ENCODE assay signal across 21 cellular contexts in the genomic region with DNA sequence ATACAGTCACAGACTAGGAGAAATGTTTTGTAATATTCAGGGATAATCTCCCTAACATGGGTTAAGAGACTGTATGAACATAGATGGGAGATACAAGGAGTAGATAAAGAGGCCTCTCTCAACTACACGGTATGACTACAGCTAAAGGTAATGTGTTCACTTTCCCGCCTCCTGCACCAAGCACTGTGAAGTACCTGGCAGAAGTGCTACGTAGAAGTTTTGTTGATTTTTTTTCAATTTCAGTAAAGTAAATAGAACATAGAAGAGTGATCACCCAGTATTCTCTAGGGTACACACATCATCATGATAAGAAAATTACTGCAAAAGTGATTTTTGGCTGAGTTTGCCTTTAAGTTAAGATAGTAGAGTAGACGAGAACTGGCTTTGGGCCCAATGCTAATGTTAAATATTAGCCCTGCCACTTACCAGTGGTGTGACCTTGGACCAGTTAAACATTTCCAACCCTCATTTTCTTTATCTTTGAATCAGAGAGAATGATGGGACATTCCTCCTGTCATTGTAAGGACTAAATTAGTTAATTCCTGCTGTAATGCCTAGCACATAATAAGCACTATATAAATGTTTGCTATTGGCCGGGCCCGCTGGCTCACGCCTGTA.
A peak's percentile ranks its signal among the peaks of the same experiment; 100 is the strongest.
DNase-seq lines count a peak whose midpoint lies in the region; ATAC-seq, FAIRE-seq and TF ChIP-seq lines count a peak whose summit lies in the region.
"Had no signal": no experiment of that assay in that cellular context is flagged by ENCODE, and none has a peak within 500 bp of the region (broad histone marks: within the 10 kb centered on the region; RNA-seq: fewer than 3 reads in every experiment).

No MANE protein-coding gene starts in this region.

- TF ChIP-seq EP300 in stomach (IDR thresholded peaks at IDR 0.05) = no peak

- H3K36me3 ChIP-seq in right lobe of liver (no peaks in the 10 kb centered on the region), stomach (no peaks in the 10 kb centered on the region), WERI-Rb-1 (no peaks in the 10 kb centered on the region)
- H3K36me3 ChIP-seq: BLaER1 treated with 17β-estradiol and CSF1 and Interleukin-3, amounts not matched to agents 10 nM and 100 nM; MG63 had no signal

- TF ChIP-seq POLR2A in right lobe of liver (IDR thresholded peaks at IDR 0.05) (no peak), stomach (IDR thresholded peaks at IDR 0.05) (no peak)

- H3K9me3 ChIP-seq in right lobe of liver = no peaks in the 10 kb centered on the region
- no peaks in the 10 kb centered on the region for H3K9me3 ChIP-seq in stomach
- no peaks in the 10 kb centered on the region for H3K9me3 ChIP-seq in WERI-Rb-1 (ENCODE audit: severe bottlenecking)
- H3K9me3 ChIP-seq: BLaER1 treated with 17β-estradiol and CSF1 and Interleukin-3, amounts not matched to agents 10 nM and 100 nM; MG63 had no signal

- DNase-seq in RCC 7860 (ENCODE audit: low spot score) = no peak
- peak; percentile 37 for DNase-seq in kidney glomerular epithelial cell (lab: John Stamatoyannopoulos, UW)
- peak in 1 of 3 donors; percentile 59 for DNase-seq in right lobe of liver
- peak; percentile 28 for DNase-seq in stomach
- DNase-seq in WERI-Rb-1 = no peak
- DNase-seq in NCI-H524 treated with DMSO at 0.1 percent for 48 hours (lab: John Stamatoyannopoulos, UW) = no peak
- DNase-seq in NCI-H774 (lab: John Stamatoyannopoulos, UW) = no peak
- DNase-seq: CD8-positive, alpha-beta T cell; HFFc6; IMR-90; Karpas-422; MG63; NCI-H1048; NCI-H1436; NCI-H2029 treated with DMSO at 0.1 percent for 48 hours; NCI-H446 treated with DMSO at 0.1 percent for 48 hours; NCI-H82; RPMI8226 had no signal

- TF ChIP-seq CTCF in right lobe of liver (IDR thresholded peaks at IDR 0.05) (no peak), stomach (IDR thresholded peaks at IDR 0.05) (no peak), WERI-Rb-1 (IDR thresholded peaks at IDR 0.05; ENCODE audit: low read depth, low read length) (no peak)

- H3K27ac ChIP-seq in right lobe of liver = no peak overlapping the region
- H3K27ac ChIP-seq in stomach = no peak overlapping the region
- no peak overlapping the region for H3K27ac ChIP-seq in WERI-Rb-1
- H3K27ac ChIP-seq: BLaER1 treated with 17β-estradiol and CSF1 and Interleukin-3, amounts not matched to agents 10 nM and 100 nM had no signal

- intact Hi-C loops in right lobe of liver (cut with DNase I) = no loop called here
- intact Hi-C loops in stomach (cut with DNase I; ENCODE audit: low total_unique reads) = no loop called here

- peak; percentile 83 to 97 (median 89) for ATAC-seq in right lobe of liver
- ATAC-seq: CD8-positive, alpha-beta T cell had no signal

- H3K27me3 ChIP-seq in right lobe of liver (no peaks in the 10 kb centered on the region), stomach (no peaks in the 10 kb centered on the region), WERI-Rb-1 (ENCODE audit: insufficient read depth, low read depth, severe bottlenecking) (no peaks in the 10 kb centered on the region)
- H3K27me3 ChIP-seq: BLaER1 treated with 17β-estradiol and CSF1 and Interleukin-3, amounts not matched to agents 10 nM and 100 nM had no signal

- H3K4me1 ChIP-seq in right lobe of liver (peaks cover 0 to 4% (median 0%) of the 10 kb centered on the region in 4 donors), stomach (peaks cover 0 to 11% (median 0%) of the 10 kb centered on the region in 4 donors)
- H3K4me1 ChIP-seq: BLaER1 treated with 17β-estradiol and CSF1 and Interleukin-3, amounts not matched to agents 10 nM and 100 nM had no signal

- FAIRE-seq in RCC 7860 (lab: Jason Lieb, UNC) = peak; percentile 5
- FAIRE-seq: GM12892, GM18507 had no signal

- 34% methylated on average over 7 of the region's 7 CpGs for WGBS in right lobe of liver (ENCODE audit: insufficient coverage, low coverage, low lambda C conversion rate, missing lambda C conversion rate)
- 43 to 77% (median 54%) methylated on average over 7 of the region's 7 CpGs for WGBS in stomach, 5 donors

- H3K4me3 ChIP-seq in right lobe of liver (no peak overlapping the region), stomach (no peak overlapping the region), WERI-Rb-1 (ENCODE audit: low read depth, low read length) (no peak overlapping the region)
- H3K4me3 ChIP-seq: BLaER1 treated with 17β-estradiol and CSF1 and Interleukin-3, amounts not matched to agents 10 nM and 100 nM; MG63 had no signal

Comparison
In these comparisons a context has a peak if more than half of its experiments do, and no peak if none do; other contexts are left out.
1. DNase-seq: peak in kidney glomerular epithelial cell (single experiment) and stomach (single experiment); none in RCC 7860 (single experiment), WERI-Rb-1 (single experiment), NCI-H524 treated with DMSO at 0.1 percent for 48 hours (single experiment) and NCI-H774 (single experiment).